ENCODE assay signal across 19 cellular contexts in the genomic region with DNA sequence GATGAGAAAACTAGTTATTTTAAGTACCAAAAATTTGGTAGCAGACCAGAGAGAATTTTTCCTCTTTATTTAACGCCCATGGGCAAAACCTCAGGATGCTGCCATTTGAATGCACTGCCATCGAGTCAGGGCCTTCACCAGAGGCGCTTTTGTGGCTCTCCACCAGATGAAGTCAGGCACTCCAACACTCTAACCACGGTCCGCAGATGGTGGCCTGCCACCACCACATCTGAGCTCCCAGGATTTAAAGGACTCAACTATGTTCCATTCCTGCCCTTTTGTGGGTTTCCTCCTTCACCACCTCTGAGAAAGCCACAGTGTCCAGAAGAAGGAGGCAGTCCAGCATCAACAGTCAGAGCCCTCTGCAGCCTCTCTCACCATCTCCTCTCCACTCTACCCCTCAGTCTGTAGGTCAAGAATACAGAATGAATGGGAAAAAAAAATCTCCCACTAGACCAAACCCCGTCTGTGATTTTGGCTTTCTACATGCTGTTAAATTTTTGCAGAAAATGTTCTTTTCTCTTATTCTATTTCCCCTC.
DNase-seq lines count a peak whose midpoint lies in the region; ATAC-seq, FAIRE-seq and TF ChIP-seq lines count a peak whose summit lies in the region.
"Had no signal": no experiment of that assay in that cellular context is flagged by ENCODE, and none has a peak within 500 bp of the region (broad histone marks: within the 10 kb centered on the region; RNA-seq: fewer than 3 reads in every experiment).

No MANE protein-coding gene starts in this region.

- H3K36me3 ChIP-seq in breast epithelium = no peaks in the 10 kb centered on the region
- no peaks in the 10 kb centered on the region for H3K36me3 ChIP-seq in mammary epithelial cell (ENCODE audit: insufficient read depth, low read length)
- H3K36me3 ChIP-seq: BE2C had no signal

- no peak overlapping the region for H3K4me3 ChIP-seq in breast epithelium
- no peak overlapping the region for H3K4me3 ChIP-seq in mammary epithelial cell (replicated peaks in 1 of 3; ENCODE audit: insufficient read depth in 1 of 3, low read depth in 2 of 3, low read length in 3 of 3)

- H3K27ac ChIP-seq in breast epithelium (peak overlapping the region; percentile 4 to 37), mammary epithelial cell (ENCODE audit: insufficient read depth, low read depth, low read length) (no peak overlapping the region)
- H3K27ac ChIP-seq: 22Rv1 had no signal

- DNase-seq in breast epithelium (ENCODE audit: low spot score in 2 of 2) = no peak
- DNase-seq in mammary epithelial cell = no peak
- DNase-seq in left ventricle myocardium superior = no peak
- DNase-seq in sciatic nerve (ENCODE audit: low spot score) = no peak
- no peak for DNase-seq in D721Med (ENCODE audit: insufficient read length, low spot score)
- no peak for DNase-seq in GM19238 (ENCODE audit: insufficient read length, low spot score)
- DNase-seq: activated CD4-positive, alpha-beta T cell treated with anti-CD3 and anti-CD28 coated beads, Interleukin-2, amount 10 ng/mL, durations not matched to agents 24 days and 14 days; BE2C; hypothalamus; mesendoderm; NCI-H1436; NCI-H526; SW 1271 had no signal

- CTCF ChIA-PET in mammary epithelial cell (lab: Charles Lee; ENCODE audit: low non-redundant PET) = no interaction called here

- in situ Hi-C loops in mammary epithelial cell (cut with MboI; ENCODE audit: low sequenced_read_pairs in 2 of 2) = no loop called here

- intact Hi-C loops in breast epithelium (cut with DNase I; ENCODE audit: low total_unique reads) = no loop called here
- intact Hi-C loops in mammary epithelial cell (cut with micrococcal nuclease) = no loop called here
- intact Hi-C loops in left ventricle myocardium superior (cut with micrococcal nuclease) = no loop called here
- intact Hi-C loops in sciatic nerve (cut with DNase I) = no loop called here

- no peaks in the 10 kb centered on the region for H4K20me1 ChIP-seq in mammary epithelial cell (ENCODE audit: insufficient read depth, low read length)

- H3K4me2 ChIP-seq in mammary epithelial cell (ENCODE audit: insufficient read depth, low read depth, low read length) = no peak overlapping the region

- H3K4me1 ChIP-seq in breast epithelium = no peaks in the 10 kb centered on the region
- no peaks in the 10 kb centered on the region for H3K4me1 ChIP-seq in mammary epithelial cell (ENCODE audit: insufficient read depth, low read length)
- H3K4me1 ChIP-seq: BE2C had no signal

- TF ChIP-seq CTCF in breast epithelium (IDR thresholded peaks at IDR 0.05) (no peak), mammary epithelial cell (conservative IDR thresholded peaks at IDR 0.05 in 1 of 2, IDR thresholded peaks at IDR 0.05 in 1 of 2; ENCODE audit: extremely low read depth in 1 of 2, insufficient read depth in 1 of 2, low read depth in 1 of 2, low read length in 2 of 2) (no peak), D721Med (IDR thresholded peaks at IDR 0.05; ENCODE audit: insufficient read depth, missing control alignments) (no peak)

- H3K9me3 ChIP-seq in breast epithelium (no peaks in the 10 kb centered on the region), mammary epithelial cell (replicated peaks; ENCODE audit: insufficient read depth, low read length) (no peaks in the 10 kb centered on the region)
- H3K9me3 ChIP-seq: BE2C had no signal

- ATAC-seq in left ventricle myocardium superior (peak; percentile 60), sciatic nerve (peak; percentile 41), HG03457 (IDR thresholded peaks at IDR 0.05; ENCODE audit: unreplicated experiment) (no peak), esophagus mucosa (no peak)
- ATAC-seq: stimulated activated effector memory CD8-positive, alpha-beta T cell treated with anti-CD3 and anti-CD28 coated beads, Interleukin-12 subunit alpha, Interleukin-12 subunit beta, amount 100 ng/mL, for 72 hours had no signal

- 77% methylated on average over 6 of the region's 6 CpGs for WGBS in mammary epithelial cell (ENCODE audit: low coverage, missing lambda C conversion rate)

- no peak overlapping the region for H2AFZ ChIP-seq in mammary epithelial cell (ENCODE audit: low read depth, low read length)

- no peaks in the 10 kb centered on the region for H3K27me3 ChIP-seq in breast epithelium
- H3K27me3 ChIP-seq in mammary epithelial cell (ENCODE audit: insufficient read depth, low read length) = no peaks in the 10 kb centered on the region
- H3K27me3 ChIP-seq: BE2C had no signal

- no peak overlapping the region for H3K9ac ChIP-seq in mammary epithelial cell (ENCODE audit: insufficient read depth, low read length)

- H3K79me2 ChIP-seq in mammary epithelial cell (ENCODE audit: insufficient read depth, low read length) = no peaks in the 10 kb centered on the region

- BruUV-seq in mammary epithelial cell (replicated peaks; lab: Mats Ljungman, UMichigan) = no TSS peak

- dilution Hi-C loops in mammary epithelial cell (cut with HindIII; ENCODE audit: low sequenced_read_pairs) = no loop called here

- no peak for FAIRE-seq in D721Med (lab: Jason Lieb, UNC)
- FAIRE-seq: H54, TTC549 had no signal

- no peak for TF ChIP-seq POLR2A in breast epithelium (IDR thresholded peaks at IDR 0.05)

Comparison
In these comparisons a context has a peak if more than half of its experiments do, and no peak if none do; other contexts are left out.
1. ATAC-seq: peak in left ventricle myocardium superior (single experiment) and sciatic nerve (single experiment); none in HG03457 (single experiment) and esophagus mucosa (single experiment).